In the genomic region with DNA sequence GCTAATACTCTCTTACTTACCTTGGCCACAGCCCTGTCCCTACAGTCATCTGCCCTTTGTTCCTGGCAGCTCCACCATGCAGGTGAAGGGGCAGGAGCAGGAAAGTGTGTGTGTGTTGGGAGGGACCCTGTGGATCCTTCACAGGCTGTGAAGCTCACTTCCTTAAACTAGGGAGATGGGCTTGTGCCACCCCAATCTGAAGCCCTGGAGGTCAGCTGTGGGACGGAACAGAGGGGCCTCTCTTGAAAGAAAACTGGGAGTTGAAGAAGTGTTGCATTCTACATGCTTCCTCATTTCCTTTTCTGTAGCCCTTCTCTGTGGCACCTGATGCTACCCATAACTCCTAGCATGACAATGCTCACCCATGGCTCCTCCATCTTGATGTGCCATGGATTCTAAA, we compare ENCODE assay signal across 1 cellular context.
TF ChIP-seq lines count a peak whose summit lies in the region.

No MANE protein-coding gene starts in this region.

TF ChIP-seq in endothelial cell of umbilical vein, 7 proteins besides CTCF, POLR2A, EP300 and RAD21:
- TF ChIP-seq JUN (IDR thresholded peaks at IDR 0.05; ENCODE audit: borderline replicate concordance, insufficient read depth, insufficient read length, low read depth) (no peak), EZH2 (IDR thresholded peaks at IDR 0.05; ENCODE audit: borderline replicate concordance, low read depth, low read length, severe bottlenecking) (no peak), POLR2AphosphoS5 (IDR thresholded peaks at IDR 0.05; ENCODE audit: insufficient read depth, low read depth, low read length) (no peak), MYC (IDR thresholded peaks at IDR 0.05; ENCODE audit: low read depth, low read length) (no peak), MAX (IDR thresholded peaks at IDR 0.05; ENCODE audit: insufficient read depth, insufficient read length) (no peak), FOS (IDR thresholded peaks at IDR 0.05; ENCODE audit: borderline replicate concordance, insufficient read depth, low read length) (no peak), GATA2 (IDR thresholded peaks at IDR 0.05; ENCODE audit: insufficient read depth, insufficient read length, low read depth, low read length) (no peak)
